ENCODE assay signal across 9 cellular contexts in genomic region chr10:78407009-78407711, GRCh38.
A peak's percentile ranks its signal among the peaks of the same experiment; 100 is the strongest.
DNase-seq lines count a peak whose midpoint lies in the region; ATAC-seq and TF ChIP-seq lines count a peak whose summit lies in the region.
"Had no signal": no experiment of that assay in that cellular context is flagged by ENCODE, and none has a peak within 500 bp of the region (broad histone marks: within the 10 kb centered on the region; RNA-seq: fewer than 3 reads in every experiment).

No MANE protein-coding gene starts in this region.

- peak overlapping the region; percentile 63 for H3K4me3 Mint-ChIP-seq in activated naive CD8-positive, alpha-beta T cell treated with anti-CD3 and anti-CD28 coated beads, Interleukin-2, amount 50 U/mL, for 24 hours

- H3K27ac ChIP-seq in heart left ventricle, result peak overlapping the region in 9 of 12 donors; percentile 50 to 94 (median 81)
- peak overlapping the region; percentile 63 for H3K27ac ChIP-seq in parathyroid adenoma
- H3K27ac ChIP-seq in upper lobe of left lung, result peak overlapping the region in 1 of 4 donors; percentile 81
- H3K27ac ChIP-seq: SK-N-MC had no signal

- peaks cover 3% of the 10 kb centered on the region for H3K4me1 Mint-ChIP-seq in activated naive CD8-positive, alpha-beta T cell treated with anti-CD3 and anti-CD28 coated beads, Interleukin-2, amount 50 U/mL, for 24 hours

- peaks cover 20% of the 10 kb centered on the region for H3K27me3 Mint-ChIP-seq in activated naive CD8-positive, alpha-beta T cell treated with anti-CD3 and anti-CD28 coated beads, Interleukin-2, amount 50 U/mL, for 24 hours

- H3K4me1 ChIP-seq in heart left ventricle (peaks cover 0 to 45% (median 27%) of the 10 kb centered on the region in 12 donors), parathyroid adenoma (peaks cover 18% of the 10 kb centered on the region), upper lobe of left lung (peaks cover 12 to 31% (median 25%) of the 10 kb centered on the region in 4 donors)

- in situ Hi-C loops in G401 (cut with HindIII; ENCODE audit: low sequenced_read_pairs), result no loop called here

- H3K4me3 ChIP-seq in heart left ventricle (peak overlapping the region in 10 of 12 donors; percentile 16 to 51 (median 36)), parathyroid adenoma (ENCODE audit: low read depth, low read length) (peak overlapping the region; percentile 58), upper lobe of left lung (peak overlapping the region in 3 of 4 donors; percentile 24 to 32 (median 28))
- H3K4me3 ChIP-seq: SK-N-MC had no signal

- no peak for TF ChIP-seq EP300 in upper lobe of left lung (IDR thresholded peaks at IDR 0.05)

- H3K4me2 ChIP-seq in parathyroid adenoma (ENCODE audit: low read length), result peak overlapping the region; percentile 93

- no peaks in the 10 kb centered on the region for H3K36me3 Mint-ChIP-seq in activated naive CD8-positive, alpha-beta T cell treated with anti-CD3 and anti-CD28 coated beads, Interleukin-2, amount 50 U/mL, for 24 hours (ENCODE audit: low read depth)

- no peaks in the 10 kb centered on the region for H3K79me2 ChIP-seq in parathyroid adenoma

- WGBS in heart left ventricle, 4 donors, result 6 to 16% (median 11%) methylated on average over 17 to 20 of the region's 20 CpGs
- WGBS in upper lobe of left lung, 2 donors, result 14 to 23% methylated on average over 13 to 20 of the region's 20 CpGs

- H3K9ac ChIP-seq in parathyroid adenoma, result peak overlapping the region; percentile 41

- intact Hi-C loops in heart left ventricle (cut with DNase I), result loop anchor here in 2 of 10 donors (5.0 kb wide), 2 partner anchors 105 to 195 kb away; no protein-coding TSS in a partner anchor

- H3K27me3 ChIP-seq in heart left ventricle (peaks cover 0 to 12% (median 0%) of the 10 kb centered on the region in 9 donors), parathyroid adenoma (ENCODE audit: control insufficient read depth, insufficient read depth, low read length) (no peaks in the 10 kb centered on the region), upper lobe of left lung (no peaks in the 10 kb centered on the region)

- ATAC-seq in activated naive CD8-positive, alpha-beta T cell treated with anti-CD3 and anti-CD28 coated beads, Interleukin-2, amount 50 U/mL, for 24 hours, result peak; percentile 84
- ATAC-seq in heart left ventricle, result peak; percentile 50 to 77 (median 70)
- ATAC-seq in upper lobe of left lung (ENCODE audit: low FRiP score in 2 of 2), result peak; percentile 63 to 67

- no peaks in the 10 kb centered on the region for H3K36me3 ChIP-seq in heart left ventricle
- H3K36me3 ChIP-seq in parathyroid adenoma (ENCODE audit: control insufficient read depth, insufficient read depth, low read length), result no peaks in the 10 kb centered on the region
- no peaks in the 10 kb centered on the region for H3K36me3 ChIP-seq in upper lobe of left lung

- TF ChIP-seq POLR2A in heart left ventricle (IDR thresholded peaks at IDR 0.05), result no peak
- no peak for TF ChIP-seq POLR2A in upper lobe of left lung (IDR thresholded peaks at IDR 0.05)

- TF ChIP-seq CTCF in heart left ventricle (IDR thresholded peaks at IDR 0.05), result no peak
- TF ChIP-seq CTCF in parathyroid adenoma (IDR thresholded peaks at IDR 0.05), result no peak
- no peak for TF ChIP-seq CTCF in upper lobe of left lung (IDR thresholded peaks at IDR 0.05)

- H3K9me3 ChIP-seq in heart left ventricle (no peaks in the 10 kb centered on the region), parathyroid adenoma (ENCODE audit: control insufficient read depth, low read length) (no peaks in the 10 kb centered on the region), upper lobe of left lung (no peaks in the 10 kb centered on the region)

- H3K9me3 Mint-ChIP-seq in activated naive CD8-positive, alpha-beta T cell treated with anti-CD3 and anti-CD28 coated beads, Interleukin-2, amount 50 U/mL, for 24 hours, result no peaks in the 10 kb centered on the region

- no peak overlapping the region for H3K27ac Mint-ChIP-seq in activated naive CD8-positive, alpha-beta T cell treated with anti-CD3 and anti-CD28 coated beads, Interleukin-2, amount 50 U/mL, for 24 hours

- peak overlapping the region; percentile 99 for H2AFZ ChIP-seq in parathyroid adenoma

- peak; percentile 99 for DNase-seq in G401 (ENCODE audit: low spot score)
- DNase-seq in HuH-7 (ENCODE audit: low spot score), result peak; percentile 74
- peak; percentile 35 for DNase-seq in RPMI8226
- DNase-seq in activated naive CD8-positive, alpha-beta T cell treated with anti-CD3 and anti-CD28 coated beads, Interleukin-2, amount 50 U/mL, for 24 hours, result peak; percentile 64
- DNase-seq in heart left ventricle, result peak; percentile 77 to 88 (median 83)
- peak; percentile 75 to 94 for DNase-seq in upper lobe of left lung
- DNase-seq in NCI-H446 treated with DMSO at 0.1 percent for 48 hours (lab: John Stamatoyannopoulos, UW), result no peak
